In genomic region chr22:49936018-49936972, GRCh38 we compare ENCODE assay signal across 8 cellular contexts. TPM values are rescaled to one million over a fixed set of nuclear protein-coding genes. Genes with fewer than 3 reads are reported as not detected.
DNase-seq lines count a peak whose midpoint lies in the region; ATAC-seq and TF ChIP-seq lines count a peak whose summit lies in the region.

No MANE protein-coding gene starts in this region.

- H3K27me3 ChIP-seq in right atrium auricular region (no peaks in the 10 kb centered on the region), rectal smooth muscle tissue (ENCODE audit: control insufficient read depth, insufficient read depth, low read length) (no peaks in the 10 kb centered on the region), aorta (ENCODE audit: control insufficient read depth in 1 of 2, insufficient read depth in 2 of 2, low read length in 1 of 2) (no peaks in the 10 kb centered on the region)

- H3K27me3 Mint-ChIP-seq in IgD-negative memory B cell (no peaks in the 10 kb centered on the region), T-cell (no peaks in the 10 kb centered on the region)

- peak overlapping the region; percentile 60 to 81 (median 76) for H3K4me3 Mint-ChIP-seq in IgD-negative memory B cell
- peak overlapping the region; percentile 61 to 64 (median 64) for H3K4me3 Mint-ChIP-seq in T-cell

- H3K4me1 ChIP-seq in right atrium auricular region (peaks cover 0 to 74% of the 10 kb centered on the region in 2 donors), rectal smooth muscle tissue (ENCODE audit: control insufficient read depth, insufficient read depth, low read length) (peaks cover 14% of the 10 kb centered on the region), aorta (ENCODE audit: control insufficient read depth in 1 of 2, insufficient read depth in 2 of 2, low read length in 2 of 2) (peaks cover 1 to 2% of the 10 kb centered on the region in 2 donors)

- H3K36me3 ChIP-seq in right atrium auricular region (no peaks in the 10 kb centered on the region), rectal smooth muscle tissue (ENCODE audit: control insufficient read depth, insufficient read depth, low read length) (no peaks in the 10 kb centered on the region), aorta (ENCODE audit: control insufficient read depth in 1 of 2, insufficient read depth in 2 of 2, low read length in 1 of 2) (no peaks in the 10 kb centered on the region)

- CTCF ChIA-PET in T-cell (lab: Charles Lee) = interaction anchor here in 1 of 2 donors (0.7 to 1.6 kb wide), 2 partner anchors 26 to 387 kb away, joined by 6 to 7 read pairs; no protein-coding TSS in a partner anchor

- intact Hi-C loops in aorta (cut with DNase I) = loop anchor here in 1 of 2 donors (2.0 kb wide), 2 partner anchors 23 to 35 kb away; no protein-coding TSS in a partner anchor

- H3K27ac ChIP-seq in adipose tissue (ENCODE audit: low read depth, low read length) (peak overlapping the region; percentile 69), right atrium auricular region (peak overlapping the region; percentile 96 to 99), rectal smooth muscle tissue (ENCODE audit: low read depth, low read length) (peak overlapping the region; percentile 61), aorta (ENCODE audit: low read depth in 1 of 2, low read length in 2 of 2) (peak overlapping the region in 1 of 2 donors; percentile 4)

- WGBS in adipose tissue, 3 donors = 3 to 8% (median 4%) methylated on average over 28 to 52 of the region's 52 CpGs
- 3 to 4% methylated on average over 41 to 52 of the region's 52 CpGs for WGBS in aorta, 2 donors

- ATAC-seq in GM21717 (IDR thresholded peaks at IDR 0.05; ENCODE audit: unreplicated experiment) (peak; percentile 45), T-cell (replicated peaks in 1 of 4) (peak; percentile 72 to 81 (median 75)), aorta (ENCODE audit: low FRiP score) (peak; percentile 87)

- peaks cover 0 to 16% (median 13%) of the 10 kb centered on the region in 3 donors for H3K4me1 Mint-ChIP-seq in IgD-negative memory B cell
- H3K4me1 Mint-ChIP-seq in T-cell = peaks cover 8 to 28% (median 21%) of the 10 kb centered on the region in 3 donors

- H3K36me3 Mint-ChIP-seq in IgD-negative memory B cell (no peaks in the 10 kb centered on the region), T-cell (no peaks in the 10 kb centered on the region)

- H3K9me3 ChIP-seq in right atrium auricular region = no peaks in the 10 kb centered on the region
- H3K9me3 ChIP-seq in aorta (ENCODE audit: control insufficient read depth, low read length) = no peaks in the 10 kb centered on the region

- DNase-seq in Daoy (ENCODE audit: low read depth) = peak; percentile 78
- DNase-seq in T-cell = peak; percentile 71 to 95 (median 89)
- peak; percentile 96 for DNase-seq in right atrium auricular region (ENCODE audit: low spot score)
- DNase-seq in aorta = peak; percentile 97

- H3K9me3 Mint-ChIP-seq in IgD-negative memory B cell = no peaks in the 10 kb centered on the region
- H3K9me3 Mint-ChIP-seq in T-cell = peaks cover 0 to 2% (median 0%) of the 10 kb centered on the region in 3 donors

- peak overlapping the region; percentile 85 to 95 (median 91) for H3K27ac Mint-ChIP-seq in IgD-negative memory B cell
- peak overlapping the region; percentile 74 to 85 for H3K27ac Mint-ChIP-seq in T-cell

- POLR2A ChIA-PET in T-cell (lab: Charles Lee) = interaction anchor here (0.5 to 1.0 kb wide), 3 partner anchors 31 to 104 kb away, joined by 3 to 4 read pairs (median 3); no protein-coding TSS in a partner anchor

- no peak for TF ChIP-seq CTCF in right atrium auricular region (IDR thresholded peaks at IDR 0.05)

- no peak overlapping the region for H3K9ac ChIP-seq in rectal smooth muscle tissue (ENCODE audit: low read length)

- H3K4me3 ChIP-seq in right atrium auricular region (peak overlapping the region; percentile 33 to 54), rectal smooth muscle tissue (ENCODE audit: low read length) (peak overlapping the region; percentile 36), aorta (ENCODE audit: low read length in 2 of 2) (peak overlapping the region; percentile 4 to 23)

RNA-seq across cellular contexts. Expression of gene CRELD2, which starts 17.9 kb away (rescaled TPM):
- 59.4 and 82.5 TPM in 2 replicates for total RNA-seq in Daoy (2014; rRNA removed; shearing (Covaris generic))
- polyA plus RNA-seq in IgD-negative memory B cell (29.7 TPM), adipose tissue (10 to 100 TPM; 30.0 to 53.5 (median 41.7) TPM), aorta (10 to 100 TPM; 12.6 to 43.5 TPM)
- total RNA-seq in T-cell (10 to 100 TPM; 28.2 to 42.7 (median 39.6) TPM), right atrium auricular region (10 to 100 TPM; 16.1 to 28.5 TPM), aorta (10 to 100 TPM; 31.2 to 41.6 TPM)

RNA-seq across cellular contexts. Expression of gene ALG12, which starts 18.1 kb away (rescaled TPM):
- 12.6 and 16.3 TPM in 2 replicates for total RNA-seq in Daoy (2014; rRNA removed; shearing (Covaris generic))
- polyA plus RNA-seq in IgD-negative memory B cell (13.4 TPM), adipose tissue (1 to 10 TPM; 5.3 to 9.6 (median 9.3) TPM), aorta (10 to 100 TPM in 1 of 2 donors, 1 to 10 TPM in 1; 3.0 to 13.4 TPM)
- total RNA-seq in T-cell (10 to 100 TPM; 15.7 to 22.1 (median 15.9) TPM), right atrium auricular region (10 to 100 TPM; 19.7 to 19.8 TPM), aorta (10 to 100 TPM; 13.7 to 18.7 TPM)

RNA-seq across cellular contexts. Expression of gene PIM3, which starts 24.3 kb away (rescaled TPM):
- 73.1 and 87.7 TPM in 2 replicates for total RNA-seq in Daoy (2014; rRNA removed; shearing (Covaris generic))
- polyA plus RNA-seq in IgD-negative memory B cell (47.1 TPM), adipose tissue (100 to 1,000 TPM in 1 of 3 donors, 10 to 100 TPM in 2; 60.3 to 225 (median 87.5) TPM), aorta (10 to 100 TPM; 11.0 to 16.0 TPM)
- total RNA-seq in T-cell (100 to 1,000 TPM in 2 of 5 donors, 10 to 100 TPM in 3; 61.5 to 167 (median 65.0) TPM), right atrium auricular region (10 to 100 TPM; 64.5 to 66.9 TPM), aorta (10 to 100 TPM; 41.4 to 74.9 TPM)
